Comparison of ENCODE assay signal across 20 cellular contexts in genomic region chr10:34838366-34838900, GRCh38.
"Had no signal": no experiment of that assay in that cellular context is flagged by ENCODE, and none has a peak within 500 bp of the region (broad histone marks: within the 10 kb centered on the region; RNA-seq: fewer than 3 reads in every experiment).

No MANE protein-coding gene starts in this region.

- H3K9me3 Mint-ChIP-seq: nephron had no signal

- H3K27ac ChIP-seq: epithelial cell of prostate, esophagus muscularis mucosa, gastrocnemius medialis, heart right ventricle, neutrophil, right atrium auricular region, sigmoid colon, skin epidermis, stomach, thoracic aorta, transverse colon had no signal

- H3K36me3 Mint-ChIP-seq: naive B cell had no signal

- H3K4me3 Mint-ChIP-seq: naive B cell, nephron had no signal

- H3K4me1 Mint-ChIP-seq: naive B cell, nephron had no signal

- DNase-seq: effector memory CD4-positive, alpha-beta T cell; gastrocnemius medialis; heart right ventricle; hypothalamus; kidney glomerular epithelial cell; mesendoderm; naive B cell; sigmoid colon; stimulated activated CD4-positive, alpha-beta T cell treated with anti-CD3 and anti-CD28 coated beads, Interleukin-12 subunit alpha, Interleukin-12 subunit beta, amount 100 ng/mL, for 4 hours; stimulated activated naive CD4-positive, alpha-beta T cell; stomach; substantia nigra; transverse colon had no signal

- H3K27ac Mint-ChIP-seq: naive B cell, nephron had no signal
